36 cellular contexts compared by ENCODE assay signal in the genomic region with DNA sequence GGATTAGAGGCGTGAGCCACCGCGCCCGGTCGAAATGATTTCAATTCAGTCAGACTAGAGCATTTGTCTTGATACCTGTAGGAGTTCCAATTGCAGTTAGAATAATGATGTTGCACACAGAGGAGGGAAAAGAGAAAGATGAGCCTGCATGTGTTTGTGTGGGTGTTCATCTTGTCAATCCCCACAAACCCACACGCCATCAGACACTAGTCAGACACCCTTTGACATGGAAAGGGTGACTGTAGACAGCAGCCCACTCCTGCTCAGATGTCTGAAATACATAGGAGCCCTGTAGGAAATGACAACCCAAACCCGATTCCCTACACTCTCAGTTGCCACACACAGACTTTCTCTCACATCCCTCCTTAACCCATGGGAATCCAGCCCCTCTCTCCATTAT.
"Had no signal": no experiment of that assay in that cellular context is flagged by ENCODE, and none has a peak within 500 bp of the region (broad histone marks: within the 10 kb centered on the region; RNA-seq: fewer than 3 reads in every experiment).

No MANE protein-coding gene starts in this region.

- H3K36me3 Mint-ChIP-seq: activated naive CD4-positive, alpha-beta T cell treated with anti-CD3 and anti-CD28 coated beads, Interleukin-2, amount 50 U/mL, for 72 hours; T-cell had no signal

- H3K27ac ChIP-seq: cardiac muscle cell, PC-9, RWPE1, WERI-Rb-1 had no signal

- H3K27ac Mint-ChIP-seq: activated CD4-positive, alpha-beta T cell treated with anti-CD3 and anti-CD28 coated beads, Interleukin-2, amount 10 ng/mL, durations not matched to agents 7 days and 5 days; activated CD8-positive, alpha-beta T cell treated with anti-CD3 and anti-CD28 coated beads, Interleukin-2, amount 10 ng/mL, durations not matched to agents 7 days and 5 days; activated naive CD4-positive, alpha-beta T cell treated with anti-CD3 and anti-CD28 coated beads for 36 hours; activated naive CD4-positive, alpha-beta T cell treated with anti-CD3 and anti-CD28 coated beads, Interleukin-2, amount 50 U/mL, for 72 hours; activated T-cell treated with anti-CD3 and anti-CD28 coated beads, Interleukin-2, amount 50 U/mL, for 24 hours; T-cell; T-helper 17 cell had no signal

- H3K27me3 Mint-ChIP-seq: activated T-cell treated with anti-CD3 and anti-CD28 coated beads, Interleukin-2, amount 50 U/mL, for 24 hours had no signal

- ATAC-seq: activated CD8-positive, alpha-beta T cell treated with anti-CD3 and anti-CD28 coated beads, Interleukin-2, amount 10 ng/mL, durations not matched to agents 7 days and 5 days; activated naive CD4-positive, alpha-beta T cell treated with anti-CD3 and anti-CD28 coated beads, Interleukin-2, amount 50 U/mL, for 72 hours; Right ventricle myocardium inferior; SK-N-SH treated with all-trans-retinoic acid at 6 μM for 48 hours; T-cell; T-helper 17 cell had no signal

- H3K4me3 ChIP-seq: cardiac muscle cell, MG63, PC-9 had no signal

- DNase-seq: activated CD4-positive, alpha-beta T cell treated with anti-CD3 and anti-CD28 coated beads for 1 hour; activated CD4-positive, alpha-beta T cell treated with anti-CD3 and anti-CD28 coated beads, Interleukin-2, amount 10 ng/mL, durations not matched to agents 7 days and 5 days; activated CD4-positive, alpha-beta T cell treated with anti-CD3 and anti-CD28 coated beads, Interleukin-2, amount 50 U/mL, for 48 hours; activated CD4-positive, CD25-positive, alpha-beta regulatory T cell; activated CD8-positive, alpha-beta T cell treated with anti-CD3 and anti-CD28 coated beads, Interleukin-2, amount 10 ng/mL, durations not matched to agents 7 days and 5 days; activated gamma-delta T cell treated with Interleukin-2 at 50 U/mL for 16 hours; activated naive CD4-positive, alpha-beta T cell treated with anti-CD3 and anti-CD28 coated beads for 36 hours; activated T-cell treated with anti-CD3 and anti-CD28 coated beads, Interleukin-2, amount 50 U/mL, for 24 hours; amniotic stem cell; aorta; Kasumi-1; KG1; MG63; NCI-H1048; NCI-H1105 treated with DMSO at 0.1 percent for 48 hours; NCI-H1436; NCI-H1694; NCI-H1930; NCI-H2081 treated with DMSO at 0.1 percent for 48 hours; NCI-H226; NCI-H446 treated with DMSO at 0.1 percent for 48 hours; NCI-H524; NCI-H69; NCI-H82; NK-92 treated with Interleukin-12 subunit alpha and Interleukin-12 subunit beta, amount 100 ng/mL, for 24 hours; PC-9; SIG-M5; T-cell; T-helper 17 cell; T1000; WERI-Rb-1 had no signal

- H3K9me3 Mint-ChIP-seq: activated CD4-positive, alpha-beta T cell treated with anti-CD3 and anti-CD28 coated beads, Interleukin-2, amount 10 ng/mL, durations not matched to agents 7 days and 5 days; activated naive CD4-positive, alpha-beta T cell treated with anti-CD3 and anti-CD28 coated beads for 36 hours; activated naive CD4-positive, alpha-beta T cell treated with anti-CD3 and anti-CD28 coated beads, Interleukin-2, amount 50 U/mL, for 72 hours; activated T-cell treated with anti-CD3 and anti-CD28 coated beads, Interleukin-2, amount 50 U/mL, for 24 hours; T-cell had no signal

- H3K27me3 ChIP-seq: cardiac muscle cell, MG63 had no signal

- H3K4me2 ChIP-seq: PC-9 had no signal

- H3K9me3 ChIP-seq: MG63 had no signal

- H2AFZ ChIP-seq: PC-9 had no signal

- H3K4me3 Mint-ChIP-seq: activated CD4-positive, alpha-beta T cell treated with anti-CD3 and anti-CD28 coated beads, Interleukin-2, amount 10 ng/mL, durations not matched to agents 7 days and 5 days; activated CD8-positive, alpha-beta T cell treated with anti-CD3 and anti-CD28 coated beads, Interleukin-2, amount 10 ng/mL, durations not matched to agents 7 days and 5 days; activated naive CD4-positive, alpha-beta T cell treated with anti-CD3 and anti-CD28 coated beads for 36 hours; activated T-cell treated with anti-CD3 and anti-CD28 coated beads, Interleukin-2, amount 50 U/mL, for 24 hours; T-cell; T-helper 17 cell had no signal

- H3K4me1 Mint-ChIP-seq: activated CD4-positive, alpha-beta T cell treated with anti-CD3 and anti-CD28 coated beads, Interleukin-2, amount 10 ng/mL, durations not matched to agents 7 days and 5 days; T-cell; T-helper 17 cell had no signal
